Comparison of ENCODE assay signal across 11 cellular contexts in genomic region chr10:80200259-80200658, GRCh38. TPM values are rescaled to one million over a fixed set of nuclear protein-coding genes. Genes with fewer than 3 reads are reported as not detected.
DNase-seq lines count a peak whose midpoint lies in the region; ATAC-seq and TF ChIP-seq lines count a peak whose summit lies in the region.
"Had no signal": no experiment of that assay in that cellular context is flagged by ENCODE, and none has a peak within 500 bp of the region (broad histone marks: within the 10 kb centered on the region; RNA-seq: fewer than 3 reads in every experiment).

No MANE protein-coding gene starts in this region.

- H3K36me3 ChIP-seq in adrenal gland (replicated peaks in 1 of 2) (no peaks in the 10 kb centered on the region), mesenchymal stem cell (ENCODE audit: control insufficient read depth in 1 of 2, insufficient read depth in 2 of 2, low read depth in 1 of 2, low read length in 2 of 2) (peaks cover 15 to 17% of the 10 kb centered on the region in 2 experiments), testis (ENCODE audit: low read depth, missing control alignments) (no peaks in the 10 kb centered on the region)

- no peak overlapping the region for H2BK12ac ChIP-seq in mesenchymal stem cell (ENCODE audit: low read length in 2 of 2)

- peaks cover 2% of the 10 kb centered on the region for H3K79me1 ChIP-seq in mesenchymal stem cell (replicated peaks; ENCODE audit: low read length, poor library complexity, severe bottlenecking)

- no peak overlapping the region for H3K4me2 ChIP-seq in mesenchymal stem cell (ENCODE audit: low read length, poor library complexity, severe bottlenecking)

- no peak for ATAC-seq in activated CD8-positive, alpha-beta T cell treated with anti-CD3 and anti-CD28 coated beads for 36 hours
- ATAC-seq in activated CD8-positive, alpha-beta T cell treated with anti-CD3 and anti-CD28 coated beads, Interleukin-2, amount 10 ng/mL, durations not matched to agents 7 days and 5 days = no peak
- no peak for ATAC-seq in HG03280 (IDR thresholded peaks at IDR 0.05; ENCODE audit: unreplicated experiment)
- ATAC-seq: activated CD4-positive, CD25-positive, alpha-beta regulatory T cell treated with anti-CD3 and anti-CD28 coated beads, Interleukin-2, amount 50 U/mL, for 24 hours had no signal

- intact Hi-C loops in activated CD8-positive, alpha-beta T cell treated with anti-CD3 and anti-CD28 coated beads for 36 hours (cut with micrococcal nuclease) = loop anchor here (10.0 kb wide), 1 partner anchor 275 kb away; no protein-coding TSS in a partner anchor
- intact Hi-C loops in adrenal gland (cut with DNase I) (loop anchor here in 1 of 2 donors (5.0 kb wide), 2 partner anchors 43 to 57 kb away; no protein-coding TSS in a partner anchor), testis (cut with DNase I; ENCODE audit: low total_unique reads) (loop anchor here (10.0 kb wide), 1 partner anchor 45 kb away; no protein-coding TSS in a partner anchor)

- no peaks in the 10 kb centered on the region for H3K27me3 Mint-ChIP-seq in activated CD8-positive, alpha-beta T cell treated with anti-CD3 and anti-CD28 coated beads for 36 hours
- H3K27me3 Mint-ChIP-seq in activated CD8-positive, alpha-beta T cell treated with anti-CD3 and anti-CD28 coated beads, Interleukin-2, amount 10 ng/mL, durations not matched to agents 7 days and 5 days (ENCODE audit: low read depth) = no peaks in the 10 kb centered on the region

- 64 to 81% (median 75%) methylated on average over 1 of the region's 1 CpG for WGBS in adrenal gland, 4 donors
- no CpG with 5 or more reads among the region's 1 CpG for WGBS in mesenchymal stem cell
- WGBS in testis, 2 donors = 75 to 76% methylated on average over 1 of the region's 1 CpG

- H3K27ac ChIP-seq in adrenal gland = peak overlapping the region; percentile 31 to 77 (median 49)
- H3K27ac ChIP-seq in mesenchymal stem cell (ENCODE audit: low read length, poor library complexity, severe bottlenecking) = no peak overlapping the region
- peak overlapping the region; percentile 18 to 22 for H3K27ac ChIP-seq in testis

- H3K27ac Mint-ChIP-seq in activated CD8-positive, alpha-beta T cell treated with anti-CD3 and anti-CD28 coated beads for 36 hours = peak overlapping the region; percentile 91
- no peak overlapping the region for H3K27ac Mint-ChIP-seq in activated CD8-positive, alpha-beta T cell treated with anti-CD3 and anti-CD28 coated beads, Interleukin-2, amount 10 ng/mL, durations not matched to agents 7 days and 5 days

- H3K4me3 Mint-ChIP-seq in activated CD8-positive, alpha-beta T cell treated with anti-CD3 and anti-CD28 coated beads for 36 hours = no peak overlapping the region
- H3K4me3 Mint-ChIP-seq in activated CD8-positive, alpha-beta T cell treated with anti-CD3 and anti-CD28 coated beads, Interleukin-2, amount 10 ng/mL, durations not matched to agents 7 days and 5 days = no peak overlapping the region

- POLR2A ChIA-PET in activated CD8-positive, alpha-beta T cell treated with anti-CD3 and anti-CD28 coated beads for 36 hours (lab: Charles Lee) = interaction anchor here (1.0 to 1.5 kb wide), 3 partner anchors 9 to 38 kb away, joined by 3 to 11 read pairs (median 4); no protein-coding TSS in a partner anchor
- POLR2A ChIA-PET in activated CD8-positive, alpha-beta T cell treated with anti-CD3 and anti-CD28 coated beads, Interleukin-2, amount 10 ng/mL, durations not matched to agents 7 days and 5 days (lab: Charles Lee) = interaction anchor here (1.2 kb wide), 1 partner anchor 32 kb away, joined by 3 read pairs; no protein-coding TSS in a partner anchor

- peaks cover 57% of the 10 kb centered on the region for H3K36me3 Mint-ChIP-seq in activated CD8-positive, alpha-beta T cell treated with anti-CD3 and anti-CD28 coated beads for 36 hours (ENCODE audit: low read depth)
- H3K36me3 Mint-ChIP-seq in activated CD8-positive, alpha-beta T cell treated with anti-CD3 and anti-CD28 coated beads, Interleukin-2, amount 10 ng/mL, durations not matched to agents 7 days and 5 days (ENCODE audit: low read depth) = peaks cover 40% of the 10 kb centered on the region

- H4K8ac ChIP-seq in mesenchymal stem cell (ENCODE audit: low read length) = no peak overlapping the region

- H2BK15ac ChIP-seq in mesenchymal stem cell (ENCODE audit: low read depth, poor library complexity, severe bottlenecking) = no peak overlapping the region

- H2AFZ ChIP-seq in mesenchymal stem cell (ENCODE audit: low read depth, low read length) = no peak overlapping the region

- no peak overlapping the region for H2AK5ac ChIP-seq in mesenchymal stem cell (ENCODE audit: low read length, severe bottlenecking)

- H3K14ac ChIP-seq in mesenchymal stem cell (ENCODE audit: low read length in 2 of 2) = no peak overlapping the region

- H3K9me3 Mint-ChIP-seq in activated CD8-positive, alpha-beta T cell treated with anti-CD3 and anti-CD28 coated beads for 36 hours = peaks cover 2% of the 10 kb centered on the region
- no peaks in the 10 kb centered on the region for H3K9me3 Mint-ChIP-seq in activated CD8-positive, alpha-beta T cell treated with anti-CD3 and anti-CD28 coated beads, Interleukin-2, amount 10 ng/mL, durations not matched to agents 7 days and 5 days (ENCODE audit: insufficient read depth)

- H4K91ac ChIP-seq in mesenchymal stem cell (ENCODE audit: low read length) = no peak overlapping the region

- no peaks in the 10 kb centered on the region for H3K9me3 ChIP-seq in adrenal gland (replicated peaks in 1 of 3)
- H3K9me3 ChIP-seq in mesenchymal stem cell (ENCODE audit: control insufficient read depth, low read length) = no peaks in the 10 kb centered on the region
- no peaks in the 10 kb centered on the region for H3K9me3 ChIP-seq in testis

- peaks cover 9 to 43% of the 10 kb centered on the region in 2 donors for H3K4me1 ChIP-seq in adrenal gland (replicated peaks in 1 of 2)
- peaks cover 42% of the 10 kb centered on the region for H3K4me1 ChIP-seq in mesenchymal stem cell (ENCODE audit: control insufficient read depth, insufficient read depth, low read depth, low read length)
- H3K4me1 ChIP-seq in testis = peaks cover 40% of the 10 kb centered on the region

- no peak overlapping the region for H3K4ac ChIP-seq in mesenchymal stem cell (ENCODE audit: low read depth in 1 of 2, low read length in 2 of 2)

- H3K23ac ChIP-seq in mesenchymal stem cell (ENCODE audit: low read length in 2 of 2) = no peak overlapping the region

- TF ChIP-seq CTCF in activated CD8-positive, alpha-beta T cell treated with anti-CD3 and anti-CD28 coated beads for 36 hours (IDR thresholded peaks at IDR 0.05) = no peak
- no peak for TF ChIP-seq CTCF in adrenal gland (IDR thresholded peaks at IDR 0.05)
- no peak for TF ChIP-seq CTCF in testis (IDR thresholded peaks at IDR 0.05)

- H3K27me3 ChIP-seq in adrenal gland (no peaks in the 10 kb centered on the region), mesenchymal stem cell (ENCODE audit: control insufficient read depth in 1 of 2, insufficient read depth in 1 of 2, low read length in 2 of 2) (no peaks in the 10 kb centered on the region), testis (no peaks in the 10 kb centered on the region)

- H3K18ac ChIP-seq in mesenchymal stem cell (ENCODE audit: low read depth in 1 of 2, low read length in 2 of 2) = no peak overlapping the region

- peaks cover 74% of the 10 kb centered on the region for H3K4me1 Mint-ChIP-seq in activated CD8-positive, alpha-beta T cell treated with anti-CD3 and anti-CD28 coated beads for 36 hours (ENCODE audit: low read depth)
- peaks cover 86% of the 10 kb centered on the region for H3K4me1 Mint-ChIP-seq in activated CD8-positive, alpha-beta T cell treated with anti-CD3 and anti-CD28 coated beads, Interleukin-2, amount 10 ng/mL, durations not matched to agents 7 days and 5 days (ENCODE audit: low read depth)

- DNase-seq in activated CD8-positive, alpha-beta T cell treated with anti-CD3 and anti-CD28 coated beads for 36 hours = no peak
- DNase-seq in activated CD8-positive, alpha-beta T cell treated with anti-CD3 and anti-CD28 coated beads, Interleukin-2, amount 10 ng/mL, durations not matched to agents 7 days and 5 days = no peak
- no peak for DNase-seq in adrenal gland
- no peak for DNase-seq in mesenchymal stem cell
- DNase-seq in testis = no peak
- no peak for DNase-seq in amygdala (lab: John Stamatoyannopoulos, UW)
- DNase-seq in effector CD8-positive, alpha-beta T cell (lab: John Stamatoyannopoulos, UW) = no peak
- DNase-seq: NCI-H2227 treated with DMSO at 0.1 percent for 48 hours, SHP77 had no signal

- CTCF ChIA-PET in activated CD8-positive, alpha-beta T cell treated with anti-CD3 and anti-CD28 coated beads for 36 hours (lab: Charles Lee) = interaction anchor here (0.7 to 4.8 kb wide), 3 partner anchors 12 to 57 kb away, joined by 3 to 28 read pairs (median 10); no protein-coding TSS in a partner anchor
- CTCF ChIA-PET in activated CD8-positive, alpha-beta T cell treated with anti-CD3 and anti-CD28 coated beads, Interleukin-2, amount 10 ng/mL, durations not matched to agents 7 days and 5 days (lab: Charles Lee) = interaction anchor here (2.6 kb wide), 1 partner anchor 12 kb away, joined by 8 read pairs; no protein-coding TSS in a partner anchor

- no peak overlapping the region for H2BK120ac ChIP-seq in mesenchymal stem cell (ENCODE audit: low read depth, low read length)

- TF ChIP-seq POLR2A in adrenal gland (IDR thresholded peaks at IDR 0.05) (no peak), testis (IDR thresholded peaks at IDR 0.05) (no peak)

- no peak overlapping the region for H2BK5ac ChIP-seq in mesenchymal stem cell (ENCODE audit: low read depth, low read length, poor library complexity, severe bottlenecking)

- no peak overlapping the region for H3K4me3 ChIP-seq in adrenal gland
- peak overlapping the region in 1 of 2 experiments; percentile 56 for H3K4me3 ChIP-seq in mesenchymal stem cell (ENCODE audit: insufficient read depth in 1 of 2, low read depth in 1 of 2, low read length in 2 of 2)
- H3K4me3 ChIP-seq in testis = no peak overlapping the region

- H3K9ac ChIP-seq in mesenchymal stem cell (ENCODE audit: low read length) = peak overlapping the region; percentile 75

RNA-seq across cellular contexts. Expression of gene ANXA11, which starts 5.1 kb away (rescaled TPM):
- 100 to 1,000 TPM; 226 to 238 TPM for total RNA-seq in activated CD8-positive, alpha-beta T cell treated with anti-CD3 and anti-CD28 coated beads for 36 hours
- 100 to 1,000 TPM; 249 to 277 TPM for total RNA-seq in activated CD8-positive, alpha-beta T cell treated with anti-CD3 and anti-CD28 coated beads, Interleukin-2, amount 10 ng/mL, durations not matched to agents 7 days and 5 days
- total RNA-seq in adrenal gland = 10 to 100 TPM; 39.0 to 99.5 (median 67.7) TPM
- polyA plus RNA-seq in adrenal gland = 100 to 1,000 TPM in 2 of 3 donors, 10 to 100 TPM in 1; 83.3 to 249 (median 239) TPM
- polyA plus RNA-seq in mesenchymal stem cell (2013, experiment 1 of 2) = 670 TPM
- polyA plus RNA-seq in mesenchymal stem cell (2013, experiment 2 of 2) = 665 TPM
- 10 to 100 TPM; 46.5 to 64.0 TPM for total RNA-seq in testis
- 116 TPM for polyA plus RNA-seq in testis (ENCODE audit: insufficient read depth, low read depth, low replicate concordance)
